In the genomic region with DNA sequence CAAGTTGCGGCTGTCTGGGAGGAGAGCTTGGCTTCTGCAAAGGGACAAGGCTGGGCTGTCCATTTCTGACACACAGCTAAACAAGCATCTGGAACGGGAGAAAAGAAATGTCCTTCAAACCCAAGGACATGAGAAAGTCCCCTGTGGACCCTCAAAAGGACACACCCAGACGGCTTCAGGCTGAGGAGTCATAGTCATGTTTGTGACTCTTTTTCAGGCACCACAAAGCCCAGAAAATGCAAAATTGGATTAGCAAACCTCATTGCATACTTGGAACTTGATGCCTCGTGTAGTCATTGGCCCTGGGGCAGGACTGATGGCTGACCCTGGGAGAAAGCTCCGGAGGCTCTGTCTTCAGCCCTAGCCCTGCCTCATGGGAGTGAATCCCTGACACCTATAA, we compare ENCODE assay signal across 16 cellular contexts. TPM values are rescaled to one million over a fixed set of nuclear protein-coding genes. Genes with fewer than 3 reads are reported as not detected.
DNase-seq lines count a peak whose midpoint lies in the region; ATAC-seq and TF ChIP-seq lines count a peak whose summit lies in the region.
"Had no signal": no experiment of that assay in that cellular context is flagged by ENCODE, and none has a peak within 500 bp of the region (broad histone marks: within the 10 kb centered on the region; RNA-seq: fewer than 3 reads in every experiment).

No MANE protein-coding gene starts in this region.

- intact Hi-C loops in body of pancreas (cut with DNase I) (no loop called here), PC-9 (cut with micrococcal nuclease; ENCODE audit: unreplicated experiment) (no loop called here)

- H3F3A ChIP-seq in PC-9 (ENCODE audit: insufficient read depth, low read depth): peaks cover 45% of the 10 kb centered on the region

- peaks cover 90% of the 10 kb centered on the region for H3K79me2 ChIP-seq in PC-9 (ENCODE audit: low read depth)

- no TSS peak for BruUV-seq in PC-9 (replicated peaks; lab: Mats Ljungman, UMichigan)

- no peak overlapping the region for H2AFZ ChIP-seq in PC-9

- POLR2A ChIA-PET in PC-9 (lab: Charles Lee; ENCODE audit: unreplicated experiment): no interaction called here

- peak; percentile 62 for DNase-seq in M059J (ENCODE audit: low read depth)
- peak in 2 of 4 donors; percentile 1 to 10 for DNase-seq in body of pancreas
- peak; percentile 67 for DNase-seq in mesenteric fat pad (ENCODE audit: low spot score)
- no peak for DNase-seq in NCI-H146 treated with DMSO at 0.1 percent for 48 hours (lab: John Stamatoyannopoulos, UW; ENCODE audit: unreplicated experiment)
- DNase-seq in PC-9: no peak
- DNase-seq in NCI-H1105 (lab: John Stamatoyannopoulos, UW): no peak
- DNase-seq: DMS 273 treated with DMSO at 0.1 percent for 48 hours, EL, NCI-H1436, NCI-H2081 treated with DMSO at 0.1 percent for 48 hours, NCI-H510A, RPMI8226 had no signal

- no peak overlapping the region for H3K9ac ChIP-seq in BLaER1

- H3K4me1 ChIP-seq in BLaER1 (peaks cover 83% of the 10 kb centered on the region), body of pancreas (peaks cover 63% of the 10 kb centered on the region), PC-9 (replicated peaks; ENCODE audit: insufficient read depth) (peaks cover 34% of the 10 kb centered on the region)

- H3K4me2 ChIP-seq in BLaER1 (peak overlapping the region; percentile 76), PC-9 (no peak overlapping the region)

- WGBS in body of pancreas, 2 donors: 50 to 62% methylated on average over 5 of the region's 5 CpGs

- H3K27ac ChIP-seq in BLaER1: no peak overlapping the region
- H3K27ac ChIP-seq in body of pancreas: peak overlapping the region in 3 of 4 donors; percentile 15 to 19 (median 18)
- H3K27ac ChIP-seq in PC-9: no peak overlapping the region; the same call in 1 of the 2 replicates
- H3K27ac ChIP-seq: C4-2B had no signal

- TF ChIP-seq POLR2A in body of pancreas (IDR thresholded peaks at IDR 0.05): no peak

- no peak for TF ChIP-seq CTCF in body of pancreas (IDR thresholded peaks at IDR 0.05)
- TF ChIP-seq CTCF in PC-9 (conservative IDR thresholded peaks at IDR 0.05): no peak

- H4K20me1 ChIP-seq in BLaER1 (no peaks in the 10 kb centered on the region), PC-9 (ENCODE audit: insufficient read depth) (no peaks in the 10 kb centered on the region)

- CTCF ChIA-PET in PC-9 (lab: Charles Lee): no interaction called here

- H3K4me3 ChIP-seq in BLaER1 (no peak overlapping the region), body of pancreas (no peak overlapping the region), PC-9 (no peak overlapping the region)

- no peaks in the 10 kb centered on the region for H3K36me3 ChIP-seq in BLaER1
- H3K36me3 ChIP-seq in body of pancreas (replicated peaks in 1 of 2; ENCODE audit: insufficient read depth in 1 of 2, low read depth in 2 of 2): no peaks in the 10 kb centered on the region
- peaks cover 21% of the 10 kb centered on the region for H3K36me3 ChIP-seq in PC-9 (ENCODE audit: low read depth)

- H3K9me2 ChIP-seq in PC-9 (ENCODE audit: insufficient read depth): no peaks in the 10 kb centered on the region

- H3K27me3 ChIP-seq in BLaER1 (no peaks in the 10 kb centered on the region), body of pancreas (no peaks in the 10 kb centered on the region), PC-9 (ENCODE audit: insufficient read depth, low read depth) (no peaks in the 10 kb centered on the region)

- peaks cover 4% of the 10 kb centered on the region for H3K9me3 ChIP-seq in BLaER1
- no peaks in the 10 kb centered on the region for H3K9me3 ChIP-seq in body of pancreas
- H3K9me3 ChIP-seq in PC-9 (ENCODE audit: insufficient read depth, low read depth): no peaks in the 10 kb centered on the region

- no peak for ATAC-seq in body of pancreas
- no peak for ATAC-seq in GM21423 (IDR thresholded peaks at IDR 0.05; ENCODE audit: unreplicated experiment)
- ATAC-seq: HCT116 had no signal

RNA-seq across cellular contexts. Expression of gene FAM174B, which starts 21.5 kb away (rescaled TPM):
- 19.9 and 20.1 TPM in 2 replicates for total RNA-seq in M059J (2014; rRNA removed; shearing (Covaris generic))
- total RNA-seq in body of pancreas (10 to 100 TPM; 51.4 to 59.9 TPM), mesenteric fat pad (15.4 TPM), PC-9 (2021) (77.5 and 90.3 TPM in 2 replicates)

Comparison
In these comparisons a context has a peak if more than half of its experiments do, and no peak if none do; other contexts are left out.
1. H3K27ac ChIP-seq: peak in body of pancreas (3 of 4); none in BLaER1 (single experiment) and PC-9 (single experiment).
2. DNase-seq: peak in M059J (single experiment) and mesenteric fat pad (single experiment); none in NCI-H146 treated with DMSO at 0.1 percent for 48 hours (single experiment), PC-9 (0 of 2) and NCI-H1105 (single experiment).